ENCODE assay signal across 8 cellular contexts in the genomic region with DNA sequence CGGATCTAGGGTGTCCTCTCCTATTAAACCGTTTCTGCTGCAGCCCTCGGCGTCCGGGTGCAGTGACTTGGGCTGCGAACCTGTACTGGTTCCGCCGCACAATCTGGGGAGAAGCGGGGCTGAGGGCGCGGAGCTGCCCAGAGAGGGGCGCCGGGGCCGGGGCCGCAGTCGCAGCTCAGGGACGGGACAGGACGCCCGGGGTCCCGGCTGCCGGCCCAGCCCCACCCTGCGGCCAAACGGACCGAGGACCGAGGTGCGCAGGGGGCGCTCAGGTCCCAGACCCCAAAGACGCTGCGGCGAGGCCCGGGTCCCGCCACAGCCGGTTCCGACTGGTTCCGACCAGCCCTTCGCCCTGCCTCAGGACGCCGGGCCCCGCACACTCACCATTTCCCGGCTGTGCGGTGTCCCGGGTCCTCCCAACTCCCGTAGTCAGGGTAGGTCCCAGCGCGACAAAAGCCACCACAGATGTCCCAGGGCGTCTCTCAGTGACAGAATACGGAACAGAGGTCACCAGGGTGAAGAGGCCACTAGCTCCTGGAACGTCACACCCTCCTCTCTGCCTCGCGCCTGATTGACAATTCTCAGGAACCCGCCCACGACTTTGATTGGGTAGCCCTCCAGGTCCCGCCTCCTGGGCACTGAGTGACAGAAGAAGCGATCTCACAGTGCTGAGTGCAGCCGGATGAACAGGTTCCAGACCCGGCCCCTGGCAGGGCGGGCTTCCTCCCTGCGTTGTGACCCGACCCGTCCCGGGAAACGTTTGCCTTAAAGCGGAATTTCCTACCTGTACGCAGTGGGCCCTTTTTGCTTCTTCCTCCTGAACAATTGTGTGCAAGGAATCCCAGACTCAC. TPM values are rescaled to one million over a fixed set of nuclear protein-coding genes. Genes with fewer than 3 reads are reported as not detected.
DNase-seq lines count a peak whose midpoint lies in the region; ATAC-seq, FAIRE-seq and TF ChIP-seq lines count a peak whose summit lies in the region.

TSS of gene ZNF44 (minus strand) at position 576 of the 851 bp plus-strand sequence. CDS start at position 387, 189 bp downstream.

- H3K4me3 Mint-ChIP-seq in WTC11 = peak within 1 kb of the TSS; percentile 97

- H3K9me3 ChIP-seq in A549 (peaks cover 2% of the 10 kb centered on the region; the same call in 2 of the 3 replicates), spleen (no peaks in the 10 kb centered on the region)

- intact Hi-C loops in spleen (cut with DNase I; ENCODE audit: low total_unique reads) = no loop called here

- no peaks in the 10 kb centered on the region for H3K27me3 Mint-ChIP-seq in WTC11 (ENCODE audit: low read depth)

- TF ChIP-seq RAD21 in A549 (conservative IDR thresholded peaks at IDR 0.05 in 1 of 2, IDR thresholded peaks at IDR 0.05 in 1 of 2) = no peak

- H3K9me3 Mint-ChIP-seq in WTC11 = no peaks in the 10 kb centered on the region

- POLR2A ChIA-PET in A549 (lab: Yijun Ruan, JAX) = interaction anchor here (0.6 to 1.0 kb wide), 3 partner anchors 106 to 146 kb away, joined by 3 read pairs; partner anchors contain the start of genes ZNF136, ZNF443 and ZNF799
- POLR2A ChIA-PET in WTC11 (lab: Charles Lee) = interaction anchor here (0.5 to 3.3 kb wide), 9 partner anchors 38 to 595 kb away, joined by 3 to 10 read pairs (median 3); partner anchors contain the start of genes ZNF442, ZNF443, ZNF563 and ZNF799

- no peak for TF ChIP-seq EP300 in A549 (IDR thresholded peaks at IDR 0.05)

- no peak for TF ChIP-seq CTCF in A549 (IDR thresholded peaks at IDR 0.05)
- no peak for TF ChIP-seq CTCF in WTC11 (IDR thresholded peaks at IDR 0.05)
- peak in 2 of 11 experiments; percentile 12 to 36 for TF ChIP-seq CTCF in spleen (IDR thresholded peaks at IDR 0.05 in 8 of 11, conservative IDR thresholded peaks at IDR 0.05 in 3 of 11)

- TF ChIP-seq POLR2A in A549 (IDR thresholded peaks at IDR 0.05; ENCODE audit: low read length) = no peak
- TF ChIP-seq POLR2A in spleen (IDR thresholded peaks at IDR 0.05) = peak; percentile 15 to 37 (median 30)

- no peak for FAIRE-seq in A549 (lab: Jason Lieb, UNC)

- CTCF ChIA-PET in A549 (lab: Yijun Ruan, JAX) = interaction anchor here (0.5 kb wide), 1 partner anchor 355 kb away, joined by 5 read pairs; no protein-coding TSS in a partner anchor
- CTCF ChIA-PET in WTC11 (lab: Charles Lee) = interaction anchor here (0.7 to 1.4 kb wide), 4 partner anchors 71 to 235 kb away, joined by 3 to 6 read pairs (median 4); partner anchors contain the start of genes ZNF442 and ZNF799

- peaks cover 24% of the 10 kb centered on the region for H3K4me1 Mint-ChIP-seq in WTC11

- H3K4me1 ChIP-seq in A549 (no peaks in the 10 kb centered on the region), spleen (peaks cover 14 to 53% (median 22%) of the 10 kb centered on the region in 6 donors)

- H3K27me3 ChIP-seq in spleen (replicated peaks in 1 of 7) = no peaks in the 10 kb centered on the region

- ATAC-seq in A549 (peak; percentile 96 to 98), GM18858 (IDR thresholded peaks at IDR 0.05; ENCODE audit: unreplicated experiment) (peak; percentile 74), HG03095 (IDR thresholded peaks at IDR 0.05; ENCODE audit: unreplicated experiment) (peak; percentile 88), WTC11 (peak; percentile 97)

- H3K27ac Mint-ChIP-seq in WTC11 = peak within 1 kb of the TSS; percentile 97

- H3K27ac ChIP-seq in A549 (peak within 1 kb of the TSS in 1 of 2 experiments; percentile 76; a peak in 3 of 6 replicates), caudate nucleus (ENCODE audit: low read depth, low read length) (peak within 1 kb of the TSS; percentile 72), spleen (peak within 1 kb of the TSS; percentile 83 to 98 (median 96))

- H3K36me3 ChIP-seq in spleen = peaks cover 0 to 4% (median 0%) of the 10 kb centered on the region in 6 donors

- peak within 1 kb of the TSS; percentile 54 for H3K4me2 ChIP-seq in A549

- H3K36me3 Mint-ChIP-seq in WTC11 = peaks cover 5% of the 10 kb centered on the region; the same call in 1 of the 2 replicates

- H3K4me3 ChIP-seq in A549 = peak within 1 kb of the TSS; percentile 49
- H3K4me3 ChIP-seq in spleen = peak within 1 kb of the TSS; percentile 85 to 94 (median 90)

- peak; percentile 25 to 74 for DNase-seq in A549 (ENCODE audit: low read depth in 1 of 2, low spot score in 1 of 2)
- DNase-seq in NCI-H2227 (lab: John Stamatoyannopoulos, UW; ENCODE audit: unreplicated experiment) = peak; percentile 89
- DNase-seq in WTC11 (ENCODE audit: low spot score) = peak; percentile 98
- peak; percentile 60 to 100 (median 97) for DNase-seq in caudate nucleus (lab: John Stamatoyannopoulos, UW)
- DNase-seq in inferior parietal cortex (ENCODE audit: extremely low spot score) = peak; percentile 97
- peak; percentile 98 for DNase-seq in spleen

- whole genome bisulfite sequencing in A549 (ENCODE audit: missing lambda C conversion rate) = 0% methylated on average over 12 of the region's 64 CpGs
- 0 to 2% (median 0%) methylated on average over 28 to 64 of the region's 64 CpGs for WGBS in spleen, 5 donors

TF ChIP-seq in A549, 52 proteins besides CTCF, POLR2A, EP300 and RAD21 (continues in another document):
- no peak for TF ChIP-seq FOSB (CRISPR knock-in tag; IDR thresholded peaks at IDR 0.05)
- TF ChIP-seq FOSL2 (IDR thresholded peaks at IDR 0.05) = no peak
- no peak for TF ChIP-seq FOSL2 (CRISPR knock-in tag; IDR thresholded peaks at IDR 0.05)
- TF ChIP-seq SREBF2 (IDR thresholded peaks at IDR 0.05) = no peak
- TF ChIP-seq, protein P1, sequence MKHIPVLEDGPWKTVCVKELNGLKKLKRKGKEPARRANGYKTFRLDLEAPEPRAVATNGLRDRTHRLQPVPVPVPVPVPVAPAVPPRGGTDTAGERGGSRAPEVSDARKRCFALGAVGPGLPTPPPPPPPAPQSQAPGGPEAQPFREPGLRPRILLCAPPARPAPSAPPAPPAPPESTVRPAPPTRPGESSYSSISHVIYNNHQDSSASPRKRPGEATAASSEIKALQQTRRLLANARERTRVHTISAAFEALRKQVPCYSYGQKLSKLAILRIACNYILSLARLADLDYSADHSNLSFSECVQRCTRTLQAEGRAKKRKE (CRISPR knock-in tag; IDR thresholded peaks at IDR 0.05; ENCODE audit: low read depth) = no peak
- no peak for TF ChIP-seq EHMT2 (IDR thresholded peaks at IDR 0.05; ENCODE audit: low read depth)
- TF ChIP-seq TFCP2L1 (CRISPR knock-in tag; IDR thresholded peaks at IDR 0.05) = no peak
- TF ChIP-seq CHD4 (IDR thresholded peaks at IDR 0.05; ENCODE audit: borderline replicate concordance) = no peak
- no peak for TF ChIP-seq NFE2L2 (conservative IDR thresholded peaks at IDR 0.05; ENCODE audit: low read length)
- no peak for TF ChIP-seq TP53 (CRISPR knock-in tag; IDR thresholded peaks at IDR 0.05)
- TF ChIP-seq, protein P2, sequence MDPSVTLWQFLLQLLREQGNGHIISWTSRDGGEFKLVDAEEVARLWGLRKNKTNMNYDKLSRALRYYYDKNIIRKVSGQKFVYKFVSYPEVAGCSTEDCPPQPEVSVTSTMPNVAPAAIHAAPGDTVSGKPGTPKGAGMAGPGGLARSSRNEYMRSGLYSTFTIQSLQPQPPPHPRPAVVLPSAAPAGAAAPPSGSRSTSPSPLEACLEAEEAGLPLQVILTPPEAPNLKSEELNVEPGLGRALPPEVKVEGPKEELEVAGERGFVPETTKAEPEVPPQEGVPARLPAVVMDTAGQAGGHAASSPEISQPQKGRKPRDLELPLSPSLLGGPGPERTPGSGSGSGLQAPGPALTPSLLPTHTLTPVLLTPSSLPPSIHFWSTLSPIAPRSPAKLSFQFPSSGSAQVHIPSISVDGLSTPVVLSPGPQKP (IDR thresholded peaks at IDR 0.05; ENCODE audit: low read depth, low read length) = no peak
- TF ChIP-seq ZFP36 (IDR thresholded peaks at IDR 0.05; ENCODE audit: borderline replicate concordance, partially characterized antibody) = no peak

TF ChIP-seq in WTC11, 78 proteins besides CTCF, POLR2A, EP300 and RAD21 (continues in another document):
- TF ChIP-seq, protein P3, sequence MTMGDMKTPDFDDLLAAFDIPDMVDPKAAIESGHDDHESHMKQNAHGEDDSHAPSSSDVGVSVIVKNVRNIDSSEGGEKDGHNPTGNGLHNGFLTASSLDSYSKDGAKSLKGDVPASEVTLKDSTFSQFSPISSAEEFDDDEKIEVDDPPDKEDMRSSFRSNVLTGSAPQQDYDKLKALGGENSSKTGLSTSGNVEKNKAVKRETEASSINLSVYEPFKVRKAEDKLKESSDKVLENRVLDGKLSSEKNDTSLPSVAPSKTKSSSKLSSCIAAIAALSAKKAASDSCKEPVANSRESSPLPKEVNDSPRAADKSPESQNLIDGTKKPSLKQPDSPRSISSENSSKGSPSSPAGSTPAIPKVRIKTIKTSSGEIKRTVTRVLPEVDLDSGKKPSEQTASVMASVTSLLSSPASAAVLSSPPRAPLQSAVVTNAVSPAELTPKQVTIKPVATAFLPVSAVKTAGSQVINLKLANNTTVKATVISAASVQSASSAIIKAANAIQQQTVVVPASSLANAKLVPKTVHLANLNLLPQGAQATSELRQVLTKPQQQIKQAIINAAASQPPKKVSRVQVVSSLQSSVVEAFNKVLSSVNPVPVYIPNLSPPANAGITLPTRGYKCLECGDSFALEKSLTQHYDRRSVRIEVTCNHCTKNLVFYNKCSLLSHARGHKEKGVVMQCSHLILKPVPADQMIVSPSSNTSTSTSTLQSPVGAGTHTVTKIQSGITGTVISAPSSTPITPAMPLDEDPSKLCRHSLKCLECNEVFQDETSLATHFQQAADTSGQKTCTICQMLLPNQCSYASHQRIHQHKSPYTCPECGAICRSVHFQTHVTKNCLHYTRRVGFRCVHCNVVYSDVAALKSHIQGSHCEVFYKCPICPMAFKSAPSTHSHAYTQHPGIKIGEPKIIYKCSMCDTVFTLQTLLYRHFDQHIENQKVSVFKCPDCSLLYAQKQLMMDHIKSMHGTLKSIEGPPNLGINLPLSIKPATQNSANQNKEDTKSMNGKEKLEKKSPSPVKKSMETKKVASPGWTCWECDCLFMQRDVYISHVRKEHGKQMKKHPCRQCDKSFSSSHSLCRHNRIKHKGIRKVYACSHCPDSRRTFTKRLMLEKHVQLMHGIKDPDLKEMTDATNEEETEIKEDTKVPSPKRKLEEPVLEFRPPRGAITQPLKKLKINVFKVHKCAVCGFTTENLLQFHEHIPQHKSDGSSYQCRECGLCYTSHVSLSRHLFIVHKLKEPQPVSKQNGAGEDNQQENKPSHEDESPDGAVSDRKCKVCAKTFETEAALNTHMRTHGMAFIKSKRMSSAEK (CRISPR knock-in tag; IDR thresholded peaks at IDR 0.05; ENCODE audit: borderline replicate concordance) = no peak
- TF ChIP-seq ESRRA (CRISPR knock-in tag; IDR thresholded peaks at IDR 0.05; ENCODE audit: borderline replicate concordance) = no peak

RNA-seq across cellular contexts. Expression of gene ZNF44, which starts in this region (rescaled TPM):
- polyA plus RNA-seq in A549 (2011; rRNA removed) (0.65 and 0.74 TPM in 2 replicates), A549 (2017; fragmentation: RNase III; extraction: RNeasy Plus Mini Kit Qiagen cat#74134 plus additional on column Dnase treatment) (0.66 to 0.80 TPM (median 0.76 TPM) in 3 replicates), spleen (10 to 100 TPM in 1 of 3 donors, 1 to 10 TPM in 2; 6.7 to 10.8 (median 7.1) TPM)
- 0.17 and 0.38 TPM in 2 replicates for polyA plus RNA-seq in A549 (2012; cell fraction: cytosol; rRNA removed)
- polyA plus RNA-seq in A549 (2012; cell fraction: nucleus; rRNA removed) = 0.55 TPM in 2 replicates
- 0.17 and 0.24 TPM in 2 replicates for polyA minus RNA-seq in A549 (2011; rRNA and poly(A)+ RNA removed)
- total RNA-seq in WTC11 (2021) (4.8 to 7.6 TPM (median 6.4 TPM) in 3 replicates), spleen (10 to 100 TPM; 12.7 to 21.3 (median 16.0) TPM)

Comparison
In these comparisons a context has a peak if more than half of its experiments do, and no peak if none do; other contexts are left out.
1. RNA of gene ZNF44 (polyA plus RNA-seq): 6.7 to 10.8 TPM in spleen; 0.17 to 0.80 TPM in A549; every median in the first group is over 4 times any median in the second.
2. Peak in DNase-seq, ATAC-seq, H3K4me3 ChIP-seq and H3K4me2 ChIP-seq in A549; RNA of the gene not detected or under 1 TPM.
3. Of the 8 proteins assayed by ChIP-seq in both WTC11 and A549: peak only in WTC11: HMGXB4, MAX and TP53; only in A549: none; in both: none; in neither: 5.
4. Peak in every context shown above with its lines, with median percentiles within 50 percentile points of each other: ATAC-seq and DNase-seq.